Comparison of ENCODE assay signal across 1 cellular context in genomic region chr7:101363196-101363733, GRCh38.
TF ChIP-seq lines count a peak whose summit lies in the region.

No MANE protein-coding gene starts in this region.

TF ChIP-seq in HEK293, 187 proteins besides CTCF, POLR2A, EP300 and RAD21 (continued from another document):
- TF ChIP-seq ZNF513 (tag by site-specific recombination; IDR thresholded peaks at IDR 0.05), result no peak
- TF ChIP-seq ZNF266 (tag by site-specific recombination; IDR thresholded peaks at IDR 0.05; ENCODE audit: low read depth), result no peak
- TF ChIP-seq ZNF184 (tag by site-specific recombination; IDR thresholded peaks at IDR 0.05), result no peak
